Comparison of ENCODE assay signal across 8 cellular contexts in the genomic region with DNA sequence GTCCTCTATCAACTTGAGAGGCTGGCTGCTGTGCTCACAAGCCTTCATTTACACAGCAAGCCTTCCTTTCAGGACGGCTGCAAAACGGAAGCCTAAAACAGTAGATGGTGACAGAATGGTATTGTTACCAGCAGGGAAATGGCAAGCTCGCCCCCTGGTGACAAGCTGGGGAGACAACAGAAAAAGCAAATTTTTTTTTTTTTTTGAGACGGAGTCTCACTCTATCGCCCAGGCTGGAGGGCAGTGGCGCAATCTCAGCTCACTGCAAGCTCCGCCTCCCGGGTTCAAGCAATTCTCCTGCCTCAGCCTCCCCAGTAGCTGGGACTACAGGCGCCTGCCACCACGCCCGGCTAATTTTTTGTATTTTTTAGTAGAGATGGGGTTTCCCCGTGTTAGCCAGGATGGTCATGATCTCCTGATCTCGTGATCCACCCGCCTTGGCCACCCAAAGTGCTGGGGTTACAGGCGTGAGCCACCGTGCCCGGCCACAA. TPM values are rescaled to one million over a fixed set of nuclear protein-coding genes. Genes with fewer than 3 reads are reported as not detected.
DNase-seq lines count a peak whose midpoint lies in the region; ATAC-seq and TF ChIP-seq lines count a peak whose summit lies in the region.
"Not testable (repeated sequence)": the region's sequence is repeated elsewhere in the genome, so short reads cannot be mapped to it uniquely, and the experiment has no call there.

No MANE protein-coding gene starts in this region.

- not testable (repeated sequence) for TF ChIP-seq EP300 in suprapubic skin (IDR thresholded peaks at IDR 0.05)

- H3K4me3 Mint-ChIP-seq in osteocyte (ENCODE audit: unreplicated experiment) = not testable (repeated sequence)

- not testable (repeated sequence) for H3K27ac Mint-ChIP-seq in osteocyte (ENCODE audit: unreplicated experiment)

- not testable (repeated sequence) for TF ChIP-seq POLR2A in suprapubic skin (IDR thresholded peaks at IDR 0.05)

- H3K27me3 ChIP-seq in suprapubic skin = not testable (repeated sequence)

- 58% methylated on average over 17 of the region's 17 CpGs for WGBS in suprapubic skin

- not testable (repeated sequence) for H3K9me3 Mint-ChIP-seq in osteocyte (ENCODE audit: unreplicated experiment)

- H3K36me3 Mint-ChIP-seq in osteocyte (ENCODE audit: unreplicated experiment) = peaks cover 17% of the 10 kb centered on the region

- DNase-seq in ELF-1 (ENCODE audit: low read depth, low spot score) (peak; percentile 89), NCI-H2029 treated with DMSO at 0.1 percent for 48 hours (lab: John Stamatoyannopoulos, UW) (peak; percentile 76), T-helper 2 cell (peak; percentile 42 to 90 (median 60)), germinal center (ENCODE audit: low spot score) (peak; percentile 79), osteocyte (ENCODE audit: extremely low spot score, unreplicated experiment) (peak; percentile 88)
- DNase-seq in activated naive CD4-positive, alpha-beta T cell treated with anti-CD3 and anti-CD28 coated beads, Interleukin-2, amount 50 U/mL, for 16 hours = peak; percentile 74
- not testable (repeated sequence) for DNase-seq in suprapubic skin (ENCODE audit: low spot score in 2 of 2)

- not testable (repeated sequence) for H3K4me1 ChIP-seq in suprapubic skin

- TF ChIP-seq CTCF in osteocyte (IDR thresholded peaks at IDR 0.05) (peak; percentile 85), suprapubic skin (IDR thresholded peaks at IDR 0.05) (peak; percentile 46 to 64)

- not testable (repeated sequence) for H3K27ac ChIP-seq in suprapubic skin

- H3K4me1 Mint-ChIP-seq in osteocyte (ENCODE audit: unreplicated experiment) = not testable (repeated sequence)

- not testable (repeated sequence) for H3K4me3 ChIP-seq in suprapubic skin

- H3K27me3 Mint-ChIP-seq in osteocyte (ENCODE audit: unreplicated experiment) = not testable (repeated sequence)

- ATAC-seq in HG02885 (IDR thresholded peaks at IDR 0.05; ENCODE audit: poor library complexity, unreplicated experiment) = peak; percentile 58

- peaks cover 32% of the 10 kb centered on the region for H3K36me3 ChIP-seq in suprapubic skin

- H3K9me3 ChIP-seq in suprapubic skin = not testable (repeated sequence)

RNA-seq across cellular contexts. Expression of a gene that starts 11.8 kb away (rescaled TPM):
- total RNA-seq in osteocyte (25.7 and 27.7 TPM in 2 replicates), suprapubic skin (10 to 100 TPM in 3 of 4 donors, 1 to 10 TPM in 1; 5.7 to 14.8 (median 12.7) TPM)

RNA-seq across cellular contexts. Expression of a gene that starts 39.9 kb away (rescaled TPM):
- total RNA-seq in osteocyte (34.3 and 37.1 TPM in 2 replicates), suprapubic skin (10 to 100 TPM; 27.5 to 38.5 (median 33.0) TPM)

RNA-seq across cellular contexts. Expression of a gene that starts 53.3 kb away (rescaled TPM):
- total RNA-seq in osteocyte (not detected in 2 replicates), suprapubic skin (not detected)
